Comparison of ENCODE assay signal across 18 cellular contexts in genomic region chr3:143979813-143980212, GRCh38.
"Had no signal": no experiment of that assay in that cellular context is flagged by ENCODE, and none has a peak within 500 bp of the region (broad histone marks: within the 10 kb centered on the region; RNA-seq: fewer than 3 reads in every experiment).

No MANE protein-coding gene starts in this region.

- H3K36me3 ChIP-seq: tibial nerve, vagina had no signal

- H3K9ac ChIP-seq: neural progenitor cell, parathyroid adenoma had no signal

- DNase-seq: activated CD4-positive, alpha-beta T cell treated with anti-CD3 and anti-CD28 coated beads, Interleukin-2, amount 10 ng/mL, durations not matched to agents 24 days and 14 days; activated CD8-positive, alpha-beta memory T cell treated with anti-CD3 and anti-CD28 coated beads for 24 hours; activated naive CD4-positive, alpha-beta T cell treated with Interleukin-2 at 50 U/mL for 16 hours; body of pancreas; dermis blood vessel endothelial cell; endodermal cell; foreskin keratinocyte; head of caudate nucleus; mesendoderm; retina had no signal

- H3K4me3 Mint-ChIP-seq: activated CD4-positive, alpha-beta T cell treated with anti-CD3 and anti-CD28 coated beads, Interleukin-2, amount 10 ng/mL, durations not matched to agents 24 days and 14 days; central memory CD8-positive, alpha-beta T cell; endodermal cell; neural progenitor cell; WTC11 had no signal

- H3K27ac Mint-ChIP-seq: activated CD4-positive, alpha-beta T cell treated with anti-CD3 and anti-CD28 coated beads, Interleukin-2, amount 10 ng/mL, durations not matched to agents 24 days and 14 days; endodermal cell; neural progenitor cell; WTC11 had no signal

- H3K4me2 ChIP-seq: neural progenitor cell had no signal

- H3K9me3 ChIP-seq: body of pancreas, vagina had no signal

- ATAC-seq: body of pancreas, foreskin keratinocyte, left lobe of liver, WTC11 had no signal

- H3K27me3 ChIP-seq: body of pancreas, foreskin keratinocyte, neural progenitor cell, tibial nerve, vagina had no signal

- H3K27me3 Mint-ChIP-seq: activated CD4-positive, alpha-beta T cell treated with anti-CD3 and anti-CD28 coated beads, Interleukin-2, amount 10 ng/mL, durations not matched to agents 24 days and 14 days; central memory CD8-positive, alpha-beta T cell had no signal

- H3K4me3 ChIP-seq: body of pancreas, neural progenitor cell, skin epidermis, tibial nerve, vagina had no signal

- H3K27ac ChIP-seq: body of pancreas, foreskin keratinocyte, neural progenitor cell, parathyroid adenoma, vagina had no signal

- H2AFZ ChIP-seq: neural progenitor cell, parathyroid adenoma had no signal

- H3K9me3 Mint-ChIP-seq: central memory CD8-positive, alpha-beta T cell had no signal
